Comparison of ENCODE assay signal across 14 cellular contexts in the genomic region with DNA sequence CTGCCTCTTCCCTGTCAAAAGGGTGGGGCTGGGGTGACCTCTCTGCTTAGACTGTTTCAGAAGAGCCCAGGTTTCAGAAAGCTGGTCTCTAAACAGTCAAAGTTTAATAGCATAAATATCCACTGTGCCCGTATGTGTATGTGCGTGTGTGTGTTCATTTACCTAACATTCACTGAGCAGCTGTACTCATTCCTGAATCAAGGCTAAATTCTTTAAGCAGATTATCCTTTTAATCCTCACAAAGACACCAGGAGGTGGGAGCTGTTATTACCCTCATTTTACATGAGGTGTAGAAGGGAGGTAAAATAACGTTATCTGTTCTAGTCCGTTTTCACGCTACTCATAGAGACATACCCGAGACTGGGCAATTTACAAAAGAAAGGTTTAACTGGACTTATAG.
DNase-seq lines count a peak whose midpoint lies in the region; ATAC-seq, FAIRE-seq and TF ChIP-seq lines count a peak whose summit lies in the region.
"Had no signal": no experiment of that assay in that cellular context is flagged by ENCODE, and none has a peak within 500 bp of the region (broad histone marks: within the 10 kb centered on the region; RNA-seq: fewer than 3 reads in every experiment).

No MANE protein-coding gene starts in this region.

- H3K4me3 Mint-ChIP-seq in CD8-positive, alpha-beta T cell: no peak overlapping the region
- H3K4me3 Mint-ChIP-seq: B cell; CD8-positive, alpha-beta memory T cell had no signal

- no peak overlapping the region for H3K27ac ChIP-seq in CD8-positive, alpha-beta T cell (ENCODE audit: low read depth, low read length)
- H3K27ac ChIP-seq in endothelial cell of umbilical vein (ENCODE audit: insufficient read depth, low read depth, low read length): no peak overlapping the region
- H3K27ac ChIP-seq in hepatocyte: no peak overlapping the region
- H3K27ac ChIP-seq: C4-2B had no signal

- dilution Hi-C loops in endothelial cell of umbilical vein (cut with MboI; ENCODE audit: extremely low pct_ligation_motif_present, low sequenced_read_pairs): no loop called here

- H3K4me2 ChIP-seq in endothelial cell of umbilical vein (ENCODE audit: insufficient read depth, low read length) (no peak overlapping the region), hepatocyte (no peak overlapping the region)

- POLR2A ChIA-PET in CD8-positive, alpha-beta T cell (lab: Charles Lee): no interaction called here
- POLR2A ChIA-PET in endothelial cell of umbilical vein (lab: Charles Lee): no interaction called here

- intact Hi-C loops in CD8-positive, alpha-beta T cell (cut with DNase I, micrococcal nuclease): no loop called here
- intact Hi-C loops in endothelial cell of umbilical vein (cut with micrococcal nuclease): no loop called here

- H3K4me1 Mint-ChIP-seq in CD8-positive, alpha-beta T cell (ENCODE audit: low read depth): peaks cover 2% of the 10 kb centered on the region

- H2AFZ ChIP-seq in endothelial cell of umbilical vein (ENCODE audit: low read depth, low read length) (no peak overlapping the region), hepatocyte (no peak overlapping the region)

- peak; percentile 8 for FAIRE-seq in endothelial cell of umbilical vein (lab: Jason Lieb, UNC)
- FAIRE-seq: K562 had no signal

- H3K79me2 ChIP-seq in endothelial cell of umbilical vein (ENCODE audit: control insufficient read depth, insufficient read depth, low read length): no peaks in the 10 kb centered on the region
- no peaks in the 10 kb centered on the region for H3K79me2 ChIP-seq in hepatocyte

- H3K27ac Mint-ChIP-seq in CD8-positive, alpha-beta T cell: peak overlapping the region; percentile 55
- H3K27ac Mint-ChIP-seq: B cell had no signal

- no peaks in the 10 kb centered on the region for H3K4me1 ChIP-seq in CD8-positive, alpha-beta T cell (ENCODE audit: insufficient read depth, low read length)
- H3K4me1 ChIP-seq in endothelial cell of umbilical vein (ENCODE audit: control insufficient read depth, extremely low read depth, insufficient read depth, low read length) (peaks cover 17% of the 10 kb centered on the region), hepatocyte (ENCODE audit: insufficient read depth) (no peaks in the 10 kb centered on the region)
- H3K4me1 ChIP-seq: Caco-2 had no signal

- no peaks in the 10 kb centered on the region for H3K27me3 Mint-ChIP-seq in CD8-positive, alpha-beta T cell (ENCODE audit: low read depth)
- H3K27me3 Mint-ChIP-seq: B cell; CD8-positive, alpha-beta memory T cell had no signal

- TF ChIP-seq POLR2A in endothelial cell of umbilical vein (IDR thresholded peaks at IDR 0.05; ENCODE audit: low read depth, low read length): no peak

- peaks cover 2% of the 10 kb centered on the region for H4K20me1 ChIP-seq in endothelial cell of umbilical vein (replicated peaks; ENCODE audit: control insufficient read depth, extremely low read depth, insufficient read depth, low read length)
- no peaks in the 10 kb centered on the region for H4K20me1 ChIP-seq in hepatocyte (ENCODE audit: insufficient read depth, poor library complexity, severe bottlenecking)

- H3K36me3 ChIP-seq in CD8-positive, alpha-beta T cell (ENCODE audit: insufficient read depth, low read length): no peaks in the 10 kb centered on the region
- H3K36me3 ChIP-seq in endothelial cell of umbilical vein (ENCODE audit: control insufficient read depth in 2 of 2, extremely low read depth in 1 of 2, insufficient read depth in 2 of 2, low read length in 2 of 2) (no peaks in the 10 kb centered on the region), hepatocyte (replicated peaks; ENCODE audit: insufficient read depth, low read depth) (no peaks in the 10 kb centered on the region)

- no peak for ATAC-seq in CD8-positive, alpha-beta T cell
- no peak for ATAC-seq in GM21423 (IDR thresholded peaks at IDR 0.05; ENCODE audit: unreplicated experiment)
- ATAC-seq: HCT116, K562 had no signal

- no peak for DNase-seq in CD8-positive, alpha-beta T cell
- DNase-seq in NCI-H524 treated with DMSO at 0.1 percent for 48 hours (lab: John Stamatoyannopoulos, UW) (peak; percentile 50), endothelial cell of umbilical vein (ENCODE audit: low read depth, low spot score) (no peak), hepatocyte (ENCODE audit: low spot score) (no peak), NCI-H2171 treated with DMSO at 0.1 percent for 48 hours (lab: John Stamatoyannopoulos, UW) (no peak)
- no peak for DNase-seq in activated CD4-positive, alpha-beta T cell treated with anti-CD3 and anti-CD28 coated beads for 4 hours
- DNase-seq: Caco-2; CD8-positive, alpha-beta memory T cell; DMS 273 treated with DMSO at 0.1 percent for 48 hours had no signal

- no peaks in the 10 kb centered on the region for H3K9me2 ChIP-seq in hepatocyte (replicated peaks; ENCODE audit: insufficient read depth)

- peaks cover 69% of the 10 kb centered on the region for H3K36me3 Mint-ChIP-seq in CD8-positive, alpha-beta T cell

- TF ChIP-seq CTCF in CD8-positive, alpha-beta T cell (IDR thresholded peaks at IDR 0.05): no peak
- TF ChIP-seq CTCF in endothelial cell of umbilical vein (IDR thresholded peaks at IDR 0.05; ENCODE audit: extremely low read depth in 1 of 2, insufficient read depth in 1 of 2, low read depth in 1 of 2, low read length in 2 of 2) (no peak), hepatocyte (IDR thresholded peaks at IDR 0.05; ENCODE audit: poor library complexity) (no peak)

- no peaks in the 10 kb centered on the region for H3K9me1 ChIP-seq in endothelial cell of umbilical vein (replicated peaks; ENCODE audit: control insufficient read depth, extremely low read depth, insufficient read depth, low read length)

- BruUV-seq in endothelial cell of umbilical vein (replicated peaks; lab: Mats Ljungman, UMichigan): no TSS peak

- no peak overlapping the region for H3K4me3 ChIP-seq in CD8-positive, alpha-beta T cell (ENCODE audit: low read depth, low read length)
- no peak overlapping the region for H3K4me3 ChIP-seq in endothelial cell of umbilical vein (replicated peaks in 1 of 3; ENCODE audit: insufficient read depth in 1 of 3, low read depth in 1 of 3, low read length in 3 of 3)
- H3K4me3 ChIP-seq in hepatocyte: no peak overlapping the region
- H3K4me3 ChIP-seq: K562 had no signal

- 85% methylated on average over 6 of the region's 6 CpGs for WGBS in hepatocyte (ENCODE audit: low lambda C conversion rate, missing lambda C conversion rate)

- H3K9me3 ChIP-seq in CD8-positive, alpha-beta T cell (ENCODE audit: low read length): no peaks in the 10 kb centered on the region
- H3K9me3 ChIP-seq in endothelial cell of umbilical vein (replicated peaks; ENCODE audit: control insufficient read depth, insufficient read depth, low read length) (no peaks in the 10 kb centered on the region), hepatocyte (ENCODE audit: low read depth) (no peaks in the 10 kb centered on the region)

- H3K27me3 ChIP-seq in CD8-positive, alpha-beta T cell (ENCODE audit: insufficient read depth, low read length): no peaks in the 10 kb centered on the region
- H3K27me3 ChIP-seq in endothelial cell of umbilical vein (ENCODE audit: control insufficient read depth in 2 of 2, insufficient read depth in 2 of 2, low read length in 2 of 2) (no peaks in the 10 kb centered on the region), hepatocyte (no peaks in the 10 kb centered on the region)

- H3K9ac ChIP-seq in endothelial cell of umbilical vein (replicated peaks; ENCODE audit: extremely low read depth, insufficient read depth, low read length): no peak overlapping the region

- CTCF ChIA-PET in CD8-positive, alpha-beta T cell (lab: Charles Lee): no interaction called here
- CTCF ChIA-PET in endothelial cell of umbilical vein (lab: Charles Lee): no interaction called here

- H3K9me3 Mint-ChIP-seq in CD8-positive, alpha-beta T cell: no peaks in the 10 kb centered on the region

TF ChIP-seq in endothelial cell of umbilical vein, 7 proteins besides CTCF, POLR2A, EP300 and RAD21:
- no peak for TF ChIP-seq MYC (IDR thresholded peaks at IDR 0.05; ENCODE audit: low read depth, low read length)
- no peak for TF ChIP-seq GATA2 (IDR thresholded peaks at IDR 0.05; ENCODE audit: insufficient read depth, insufficient read length, low read depth, low read length)
- no peak for TF ChIP-seq JUN (IDR thresholded peaks at IDR 0.05; ENCODE audit: borderline replicate concordance, insufficient read depth, insufficient read length, low read depth)
- TF ChIP-seq, protein P1, sequence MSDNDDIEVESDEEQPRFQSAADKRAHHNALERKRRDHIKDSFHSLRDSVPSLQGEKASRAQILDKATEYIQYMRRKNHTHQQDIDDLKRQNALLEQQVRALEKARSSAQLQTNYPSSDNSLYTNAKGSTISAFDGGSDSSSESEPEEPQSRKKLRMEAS (IDR thresholded peaks at IDR 0.05; ENCODE audit: insufficient read depth, insufficient read length): no peak
- TF ChIP-seq POLR2AphosphoS5 (IDR thresholded peaks at IDR 0.05; ENCODE audit: insufficient read depth, low read depth, low read length): no peak
- TF ChIP-seq FOS (IDR thresholded peaks at IDR 0.05; ENCODE audit: borderline replicate concordance, insufficient read depth, low read length): no peak
- TF ChIP-seq EZH2 (IDR thresholded peaks at IDR 0.05; ENCODE audit: borderline replicate concordance, low read depth, low read length, severe bottlenecking): no peak
